ENCODE assay signal across 9 cellular contexts in the genomic region with DNA sequence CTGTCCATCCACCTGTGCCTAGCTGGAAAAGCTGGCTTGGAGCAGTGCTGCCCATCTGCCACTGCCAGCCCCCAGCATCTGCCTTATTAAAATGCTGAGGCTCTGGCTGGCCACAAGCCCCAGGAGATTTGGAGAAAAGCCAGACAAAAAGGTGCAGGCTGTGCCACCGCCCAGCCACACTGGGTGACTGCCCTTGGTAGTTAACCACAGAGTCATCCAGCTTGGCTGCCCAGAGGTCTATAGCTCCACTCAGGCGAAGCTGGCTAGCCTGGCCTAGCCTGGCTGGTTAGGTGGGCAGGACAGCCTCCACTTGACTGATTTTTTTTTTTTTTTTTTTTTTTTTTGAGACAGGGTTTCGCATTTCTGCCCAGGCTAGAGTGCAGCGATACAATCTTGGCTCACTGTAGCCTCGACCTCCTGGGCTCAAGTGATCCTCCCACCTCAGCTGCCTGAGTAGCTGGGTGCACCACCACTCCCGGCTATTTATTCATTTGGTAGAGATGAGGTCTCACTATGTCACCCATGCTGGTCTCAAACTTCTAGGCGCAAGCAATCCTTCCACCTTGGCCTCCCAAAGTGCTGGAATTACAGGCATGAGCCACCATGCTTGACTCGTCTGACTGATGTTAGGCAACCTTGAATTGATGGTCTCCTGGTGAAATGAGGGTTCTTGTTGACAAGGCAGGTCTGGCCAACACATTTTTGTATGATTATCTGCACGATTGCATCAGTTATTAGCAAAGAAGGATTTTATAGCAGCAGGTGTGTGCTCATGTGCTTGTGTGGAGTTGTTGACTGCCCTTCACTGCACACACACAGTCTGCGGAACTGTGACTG.
DNase-seq lines count a peak whose midpoint lies in the region; ATAC-seq and TF ChIP-seq lines count a peak whose summit lies in the region.
"Had no signal": no experiment of that assay in that cellular context is flagged by ENCODE, and none has a peak within 500 bp of the region (broad histone marks: within the 10 kb centered on the region; RNA-seq: fewer than 3 reads in every experiment).

No MANE protein-coding gene starts in this region.

- no peak for TF ChIP-seq POLR2A in suprapubic skin (IDR thresholded peaks at IDR 0.05)

- H3K36me3 Mint-ChIP-seq in activated naive CD8-positive, alpha-beta T cell treated with anti-CD3 and anti-CD28 coated beads, Interleukin-2, amount 10 ng/mL, durations not matched to agents 7 days and 5 days = peaks cover under 1% of the 10 kb centered on the region
- no peaks in the 10 kb centered on the region for H3K36me3 Mint-ChIP-seq in natural killer cell

- peak overlapping the region; percentile 71 for H3K4me3 Mint-ChIP-seq in activated naive CD8-positive, alpha-beta T cell treated with anti-CD3 and anti-CD28 coated beads, Interleukin-2, amount 10 ng/mL, durations not matched to agents 7 days and 5 days
- peak overlapping the region; percentile 71 for H3K4me3 Mint-ChIP-seq in natural killer cell
- H3K4me3 Mint-ChIP-seq: neural crest cell had no signal

- WGBS in suprapubic skin = 78% methylated on average over 10 of the region's 10 CpGs

- POLR2A ChIA-PET in activated naive CD8-positive, alpha-beta T cell treated with anti-CD3 and anti-CD28 coated beads, Interleukin-2, amount 10 ng/mL, durations not matched to agents 7 days and 5 days (lab: Charles Lee) = interaction anchor here (0.6 to 11.1 kb wide), 7 partner anchors 11 to 185 kb away, joined by 3 to 208 read pairs (median 3); partner anchors contain the start of gene EVI2A

- peaks cover 71% of the 10 kb centered on the region for H3K4me1 Mint-ChIP-seq in activated naive CD8-positive, alpha-beta T cell treated with anti-CD3 and anti-CD28 coated beads, Interleukin-2, amount 10 ng/mL, durations not matched to agents 7 days and 5 days
- peaks cover 77 to 89% of the 10 kb centered on the region in 2 donors for H3K4me1 Mint-ChIP-seq in natural killer cell

- H3K27me3 Mint-ChIP-seq in activated naive CD8-positive, alpha-beta T cell treated with anti-CD3 and anti-CD28 coated beads, Interleukin-2, amount 10 ng/mL, durations not matched to agents 7 days and 5 days = no peaks in the 10 kb centered on the region
- H3K27me3 Mint-ChIP-seq in natural killer cell (ENCODE audit: low read depth in 2 of 2) = no peaks in the 10 kb centered on the region

- H3K4me3 ChIP-seq in suprapubic skin = no peak overlapping the region

- no peak for TF ChIP-seq EP300 in suprapubic skin (IDR thresholded peaks at IDR 0.05)

- TF ChIP-seq CTCF in natural killer cell (IDR thresholded peaks at IDR 0.05) (no peak), suprapubic skin (IDR thresholded peaks at IDR 0.05) (no peak)

- peak overlapping the region; percentile 97 for H3K27ac Mint-ChIP-seq in activated naive CD8-positive, alpha-beta T cell treated with anti-CD3 and anti-CD28 coated beads, Interleukin-2, amount 10 ng/mL, durations not matched to agents 7 days and 5 days
- peak overlapping the region; percentile 92 to 97 for H3K27ac Mint-ChIP-seq in natural killer cell

- no peaks in the 10 kb centered on the region for H3K9me3 ChIP-seq in suprapubic skin

- H3K36me3 ChIP-seq in suprapubic skin = no peaks in the 10 kb centered on the region

- H3K4me1 ChIP-seq in suprapubic skin = peaks cover 69% of the 10 kb centered on the region

- no peaks in the 10 kb centered on the region for H3K9me3 Mint-ChIP-seq in activated naive CD8-positive, alpha-beta T cell treated with anti-CD3 and anti-CD28 coated beads, Interleukin-2, amount 10 ng/mL, durations not matched to agents 7 days and 5 days
- no peaks in the 10 kb centered on the region for H3K9me3 Mint-ChIP-seq in natural killer cell
- H3K9me3 Mint-ChIP-seq: neural crest cell had no signal

- peaks cover 3% of the 10 kb centered on the region for H3K27me3 ChIP-seq in suprapubic skin

- no peak for ATAC-seq in activated naive CD8-positive, alpha-beta T cell treated with anti-CD3 and anti-CD28 coated beads, Interleukin-2, amount 10 ng/mL, durations not matched to agents 7 days and 5 days (ENCODE audit: low read depth)
- ATAC-seq in natural killer cell = peak in 1 of 3 donors; percentile 7
- ATAC-seq in HG02852 (IDR thresholded peaks at IDR 0.05; ENCODE audit: unreplicated experiment) = no peak
- no peak for ATAC-seq in HG02981 (IDR thresholded peaks at IDR 0.05; ENCODE audit: unreplicated experiment)
- ATAC-seq in GM18870 (IDR thresholded peaks at IDR 0.05; ENCODE audit: unreplicated experiment) = no peak

- intact Hi-C loops in natural killer cell (cut with micrococcal nuclease) = no loop called here

- DNase-seq in DMS79 (lab: John Stamatoyannopoulos, UW) (peak; percentile 91), NCI-H2029 (lab: John Stamatoyannopoulos, UW) (peak; percentile 84), natural killer cell (no peak), suprapubic skin (ENCODE audit: low spot score in 2 of 2) (no peak)
- no peak for DNase-seq in activated naive CD8-positive, alpha-beta T cell treated with anti-CD3 and anti-CD28 coated beads, Interleukin-2, amount 10 ng/mL, durations not matched to agents 7 days and 5 days

- H3K27ac ChIP-seq in suprapubic skin = no peak overlapping the region

Comparison
In these comparisons a context has a peak if more than half of its experiments do, and no peak if none do; other contexts are left out.
1. DNase-seq: peak in DMS79 (single experiment) and NCI-H2029 (single experiment); none in activated naive CD8-positive, alpha-beta T cell treated with anti-CD3 and anti-CD28 coated beads, Interleukin-2, amount 10 ng/mL, durations not matched to agents 7 days and 5 days (single experiment), natural killer cell (single experiment) and suprapubic skin (0 of 2).